In the genomic region with DNA sequence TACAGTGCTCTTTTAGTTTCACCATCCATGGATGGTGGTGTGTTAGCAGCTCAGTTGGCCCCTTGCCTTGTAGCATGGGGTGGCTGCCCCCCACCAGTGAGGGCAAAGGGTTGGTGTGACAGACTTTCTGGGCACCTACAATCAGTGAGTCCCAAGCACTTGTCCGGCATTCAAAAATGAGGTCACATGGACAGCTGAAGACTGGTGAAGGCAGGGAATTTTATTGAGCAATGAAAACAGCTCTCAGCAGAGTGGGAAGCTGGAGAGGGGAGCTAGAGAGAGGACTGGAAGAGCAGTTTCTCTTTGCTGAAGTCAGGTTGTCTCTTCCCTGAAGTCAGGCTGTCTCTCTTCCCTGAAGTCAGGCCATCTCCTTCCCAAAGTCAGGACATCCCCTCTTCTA, we compare ENCODE assay signal across 8 cellular contexts.
"Had no signal": no experiment of that assay in that cellular context is flagged by ENCODE, and none has a peak within 500 bp of the region (broad histone marks: within the 10 kb centered on the region; RNA-seq: fewer than 3 reads in every experiment).

No MANE protein-coding gene starts in this region.

- FAIRE-seq: G401.6, GM12878, GM12891, GM12892, GM18507, GM19239 had no signal

- ATAC-seq: GM12878 had no signal

- DNase-seq: GDM1, GF-D8 had no signal

- H3K4me3 ChIP-seq: GM12878 had no signal
